ENCODE assay signal across 12 cellular contexts in genomic region chr16:87713469-87714229, GRCh38. TPM values are rescaled to one million over a fixed set of nuclear protein-coding genes. Genes with fewer than 3 reads are reported as not detected.
DNase-seq lines count a peak whose midpoint lies in the region; ATAC-seq, FAIRE-seq and TF ChIP-seq lines count a peak whose summit lies in the region.
"Had no signal": no experiment of that assay in that cellular context is flagged by ENCODE, and none has a peak within 500 bp of the region (broad histone marks: within the 10 kb centered on the region; RNA-seq: fewer than 3 reads in every experiment).

No MANE protein-coding gene starts in this region.

- no peaks in the 10 kb centered on the region for H3K9me2 ChIP-seq in OCI-LY1 (ENCODE audit: low read depth, low read length)

- TF ChIP-seq CTCF in OCI-LY1 (IDR thresholded peaks at IDR 0.05; ENCODE audit: low read length), result no peak; the same call in 1 of the 2 replicates
- TF ChIP-seq CTCF in HepG2 (CRISPR knock-in tag; IDR thresholded peaks at IDR 0.05), result no peak
- TF ChIP-seq CTCF in esophagus squamous epithelium (IDR thresholded peaks at IDR 0.05), result no peak
- TF ChIP-seq CTCF in A673 (conservative IDR thresholded peaks at IDR 0.05; ENCODE audit: low read depth, low read length), result no peak

- TF ChIP-seq POLR2A in HepG2 (IDR thresholded peaks at IDR 0.05; ENCODE audit: insufficient read depth in 1 of 2, low read depth in 2 of 2, low read length in 2 of 2) (no peak), esophagus squamous epithelium (IDR thresholded peaks at IDR 0.05) (no peak)

- peak; percentile 32 for DNase-seq in activated CD8-positive, alpha-beta memory T cell treated with anti-CD3 and anti-CD28 coated beads, Interleukin-2, amount 50 U/mL, for 24 hours (ENCODE audit: extremely low read depth)
- no peak for DNase-seq in HepG2 (ENCODE audit: low spot score)
- DNase-seq in stimulated activated CD8-positive, alpha-beta memory T cell treated with anti-CD3 and anti-CD28 coated beads, Interleukin-4, amount 100 ng/mL, for 24 hours (ENCODE audit: low read depth), result peak; percentile 38
- DNase-seq in esophagus squamous epithelium (lab: John Stamatoyannopoulos, UW), result no peak
- no peak for DNase-seq in A673 (ENCODE audit: low spot score)
- DNase-seq: left ventricle myocardium superior, NCI-H2227 treated with DMSO at 0.1 percent for 48 hours had no signal

- no peaks in the 10 kb centered on the region for H3K9me3 ChIP-seq in OCI-LY1 (ENCODE audit: low read length)
- no peaks in the 10 kb centered on the region for H3K9me3 ChIP-seq in HepG2 (ENCODE audit: low read length)
- no peaks in the 10 kb centered on the region for H3K9me3 ChIP-seq in esophagus squamous epithelium
- no peaks in the 10 kb centered on the region for H3K9me3 ChIP-seq in A673 (ENCODE audit: low read depth, low read length, poor library complexity, severe bottlenecking)
- H3K9me3 ChIP-seq: breast epithelium had no signal

- H3K79me2 ChIP-seq in OCI-LY1 (ENCODE audit: insufficient read depth, low read length) (no peaks in the 10 kb centered on the region), HepG2 (ENCODE audit: insufficient read depth, low read length) (no peaks in the 10 kb centered on the region)

- H3K4me1 ChIP-seq in OCI-LY1 (ENCODE audit: insufficient read depth, low read length, severe bottlenecking), result peaks cover 51% of the 10 kb centered on the region
- no peaks in the 10 kb centered on the region for H3K4me1 ChIP-seq in HepG2 (ENCODE audit: insufficient read depth, low read length)
- no peaks in the 10 kb centered on the region for H3K4me1 ChIP-seq in esophagus squamous epithelium
- no peaks in the 10 kb centered on the region for H3K4me1 ChIP-seq in A673 (ENCODE audit: insufficient read depth, low read length, poor library complexity, severe bottlenecking)
- H3K4me1 ChIP-seq: breast epithelium had no signal

- no peak for TF ChIP-seq EP300 in HepG2 (IDR thresholded peaks at IDR 0.05; ENCODE audit: low read depth in 2 of 2, low read length in 2 of 2)
- no peak for TF ChIP-seq EP300 in HepG2 (CRISPR knock-in tag; IDR thresholded peaks at IDR 0.05; ENCODE audit: borderline replicate concordance)

- no peak for TF ChIP-seq RAD21 in HepG2 (CRISPR knock-in tag; IDR thresholded peaks at IDR 0.05)

- POLR2A ChIA-PET in HepG2 (lab: Yijun Ruan, JAX) (no interaction called here), A673 (lab: Charles Lee; ENCODE audit: low non-redundant PET) (no interaction called here)

- BruUV-seq in HepG2 (replicated peaks; lab: Mats Ljungman, UMichigan), result no TSS peak
- no TSS peak for BruUV-seq in A673 (replicated peaks; lab: Mats Ljungman, UMichigan)

- H2AFZ ChIP-seq in OCI-LY1 (ENCODE audit: low read length) (no peak overlapping the region), HepG2 (ENCODE audit: low read length) (no peak overlapping the region)

- H3F3A ChIP-seq in OCI-LY1 (ENCODE audit: insufficient read depth, low read length), result 0 out of 2 replicates have a peak, but pooled peaks cover 5% of the 10 kb centered on the region

- H3K4me3 ChIP-seq in OCI-LY1 (ENCODE audit: low read depth, low read length, poor library complexity, severe bottlenecking), result no peak overlapping the region
- H3K4me3 ChIP-seq in HepG2 (replicated peaks in 1 of 3; ENCODE audit: insufficient read depth in 1 of 3, low read depth in 2 of 3, low read length in 3 of 3), result no peak overlapping the region
- no peak overlapping the region for H3K4me3 ChIP-seq in esophagus squamous epithelium
- H3K4me3 ChIP-seq in A673 (ENCODE audit: low read depth, low read length, poor library complexity, severe bottlenecking), result no peak overlapping the region
- H3K4me3 ChIP-seq: breast epithelium had no signal

- WGBS in HepG2 (ENCODE audit: low lambda C conversion rate), result 97% methylated on average over 18 of the region's 19 CpGs
- WGBS in esophagus squamous epithelium, 2 donors, result 71 to 95% methylated on average over 9 to 11 of the region's 19 CpGs

- peak overlapping the region; percentile 65 for H3K9ac ChIP-seq in OCI-LY1 (ENCODE audit: low read length)
- H3K9ac ChIP-seq in HepG2 (ENCODE audit: insufficient read depth, low read depth, low read length), result no peak overlapping the region

- intact Hi-C loops in HepG2 (cut with micrococcal nuclease; ENCODE audit: unreplicated experiment), result no loop called here
- intact Hi-C loops in esophagus squamous epithelium (cut with DNase I), result no loop called here
- intact Hi-C loops in A673 (cut with micrococcal nuclease; ENCODE audit: unreplicated experiment), result no loop called here

- peak overlapping the region; percentile 99 for H3K27ac ChIP-seq in OCI-LY1 (ENCODE audit: low read depth, low read length, poor library complexity, severe bottlenecking)
- no peak overlapping the region for H3K27ac ChIP-seq in HepG2 (ENCODE audit: extremely low read length, insufficient read depth, low read length)
- no peak overlapping the region for H3K27ac ChIP-seq in esophagus squamous epithelium
- no peak overlapping the region for H3K27ac ChIP-seq in A673 (ENCODE audit: low read depth, low read length, poor library complexity, severe bottlenecking)
- H3K27ac ChIP-seq: breast epithelium had no signal

- FAIRE-seq in HepG2 (lab: Jason Lieb, UNC), result no peak

- H4K20me1 ChIP-seq in OCI-LY1 (ENCODE audit: insufficient read depth, low read length) (no peaks in the 10 kb centered on the region), HepG2 (ENCODE audit: insufficient read depth, low read length) (no peaks in the 10 kb centered on the region; the same call in 1 of the 2 replicates)

- in situ Hi-C loops in HepG2 (cut with HindIII; ENCODE audit: extremely low pct_ligation_motif_present, low pct_unique_long_range_greater_than_20kb), result no loop called here

- ATAC-seq in HepG2, result no peak
- ATAC-seq in GM19035 (IDR thresholded peaks at IDR 0.05; ENCODE audit: unreplicated experiment), result no peak
- ATAC-seq in GM21526 (IDR thresholded peaks at IDR 0.05; ENCODE audit: low FRiP score, unreplicated experiment), result no peak
- ATAC-seq: left ventricle myocardium superior, right cardiac atrium had no signal

- CTCF ChIA-PET in HepG2 (lab: Yijun Ruan, JAX; ENCODE audit: low intra/inter-chr PET ratio, low total read pairs), result no interaction called here
- CTCF ChIA-PET in A673 (lab: Charles Lee), result no interaction called here

- no peaks in the 10 kb centered on the region for H3K27me3 ChIP-seq in OCI-LY1 (ENCODE audit: insufficient read depth, low read length)
- H3K27me3 ChIP-seq in HepG2 (ENCODE audit: control insufficient read depth in 1 of 2, insufficient read depth in 2 of 2, low read length in 2 of 2), result no peaks in the 10 kb centered on the region
- H3K27me3 ChIP-seq in esophagus squamous epithelium, result no peaks in the 10 kb centered on the region
- no peaks in the 10 kb centered on the region for H3K27me3 ChIP-seq in A673 (replicated peaks; ENCODE audit: insufficient read depth, low read depth, low read length, poor library complexity)
- H3K27me3 ChIP-seq: breast epithelium had no signal

- H3K36me3 ChIP-seq in OCI-LY1 (ENCODE audit: insufficient read depth, low read length), result peaks cover 84% of the 10 kb centered on the region
- H3K36me3 ChIP-seq in HepG2 (replicated peaks in 1 of 2; ENCODE audit: control insufficient read depth in 1 of 2, insufficient read depth in 2 of 2, low read length in 2 of 2), result peaks cover 49 to 56% of the 10 kb centered on the region in 2 experiments
- peaks cover 18 to 98% (median 20%) of the 10 kb centered on the region in 3 donors for H3K36me3 ChIP-seq in esophagus squamous epithelium
- H3K36me3 ChIP-seq in A673 (ENCODE audit: insufficient read depth, low read length, poor library complexity, severe bottlenecking), result peaks cover 11% of the 10 kb centered on the region
- H3K36me3 ChIP-seq: breast epithelium had no signal

- peak overlapping the region; percentile 46; the same call in 1 of the 2 replicates for H3K4me2 ChIP-seq in OCI-LY1 (ENCODE audit: low read length)
- H3K4me2 ChIP-seq in HepG2 (ENCODE audit: low read depth, low read length), result no peak overlapping the region

TF ChIP-seq in HepG2, 621 proteins besides CTCF, POLR2A, EP300 and RAD21:
- TF ChIP-seq RCOR2 (CRISPR knock-in tag; IDR thresholded peaks at IDR 0.05), result no peak
- peak; percentile 11 for TF ChIP-seq AGO2 (optimal IDR thresholded peaks at IDR 0.05; ENCODE audit: low read depth, low read length)
- TF ChIP-seq ZNF256 (CRISPR knock-in tag; conservative IDR thresholded peaks at IDR 0.05), result no peak
- no peak for TF ChIP-seq ZFP36L2 (CRISPR knock-in tag; IDR thresholded peaks at IDR 0.05)

RNA-seq across cellular contexts. Expression of gene KLHDC4, which starts 52.1 kb away (rescaled TPM):
- total RNA-seq in HepG2 (2016; rRNA removed; fragmentation: Illumina TruSeq; extraction: Trizol), result 26.7 and 31.8 TPM in 2 replicates
- total RNA-seq in HepG2 (2016; cell fraction: cytosol; rRNA removed; fragmentation: Illumina TruSeq; extraction: Trizol; ENCODE audit: low read depth), result 19.6 and 21.0 TPM in 2 replicates
- 27.2 and 34.0 TPM in 2 replicates for total RNA-seq in HepG2 (2016; cell fraction: insoluble cytoplasmic fraction; rRNA removed; fragmentation: Illumina TruSeq; extraction: Trizol)
- total RNA-seq in HepG2 (2016; cell fraction: membrane; rRNA removed; fragmentation: Illumina TruSeq; extraction: Trizol), result 12.7 and 13.0 TPM in 2 replicates
- total RNA-seq in HepG2 (2016; cell fraction: nucleus; rRNA removed; fragmentation: Illumina TruSeq; extraction: Trizol), result 35.2 and 38.5 TPM in 2 replicates
- 18.7 and 22.7 TPM in 2 replicates for polyA plus RNA-seq in HepG2 (2011; rRNA removed)
- 8.9 and 14.1 TPM in 2 replicates for polyA plus RNA-seq in HepG2 (2011; cell fraction: cytosol; rRNA removed)
- polyA plus RNA-seq in HepG2 (2011; cell fraction: nucleus; rRNA removed), result 122 TPM in 2 replicates
- 24.2 and 33.3 TPM in 2 replicates for polyA plus RNA-seq in HepG2 (2012)
- polyA plus RNA-seq in HepG2 (2016; cell fraction: cytosol; fragmentation: Illumina TruSeq; extraction: Trizol; ENCODE audit: low read depth), result 3.6 TPM in 2 replicates
- polyA plus RNA-seq in HepG2 (2016; cell fraction: insoluble cytoplasmic fraction; fragmentation: Illumina TruSeq; extraction: Trizol; ENCODE audit: low read depth), result 25.4 and 27.5 TPM in 2 replicates
- 6.5 and 8.9 TPM in 2 replicates for polyA plus RNA-seq in HepG2 (2016; cell fraction: membrane; fragmentation: Illumina TruSeq; extraction: Trizol; ENCODE audit: low read depth)
- polyA plus RNA-seq in HepG2 (2016; cell fraction: nucleus; fragmentation: Illumina TruSeq; extraction: Trizol; ENCODE audit: insufficient read depth, low read depth), result 82.6 and 96.2 TPM in 2 replicates
- 24.4 and 42.1 TPM in 2 replicates for polyA minus RNA-seq in HepG2 (2011; rRNA and poly(A)+ RNA removed; ENCODE audit: low replicate concordance)
- polyA minus RNA-seq in HepG2 (2011; cell fraction: cytosol; rRNA and poly(A)+ RNA removed), result 8.9 and 11.7 TPM in 2 replicates
- polyA minus RNA-seq in HepG2 (2011; cell fraction: nucleus; rRNA and poly(A)+ RNA removed), result 42.6 and 46.6 TPM in 2 replicates
- 10 to 100 TPM; 16.2 to 29.4 (median 21.5) TPM for total RNA-seq in esophagus squamous epithelium
- total RNA-seq in A673 (2021), result 83.3 and 86.6 TPM in 2 replicates

Comparison
In these comparisons a context has a peak if more than half of its experiments do, and no peak if none do; other contexts are left out.
1. DNase-seq: peak in activated CD8-positive, alpha-beta memory T cell treated with anti-CD3 and anti-CD28 coated beads, Interleukin-2, amount 50 U/mL, for 24 hours (single experiment) and stimulated activated CD8-positive, alpha-beta memory T cell treated with anti-CD3 and anti-CD28 coated beads, Interleukin-4, amount 100 ng/mL, for 24 hours (single experiment); none in HepG2 (single experiment), esophagus squamous epithelium (single experiment) and A673 (single experiment).